Comparison of ENCODE assay signal across 8 cellular contexts in the genomic region with DNA sequence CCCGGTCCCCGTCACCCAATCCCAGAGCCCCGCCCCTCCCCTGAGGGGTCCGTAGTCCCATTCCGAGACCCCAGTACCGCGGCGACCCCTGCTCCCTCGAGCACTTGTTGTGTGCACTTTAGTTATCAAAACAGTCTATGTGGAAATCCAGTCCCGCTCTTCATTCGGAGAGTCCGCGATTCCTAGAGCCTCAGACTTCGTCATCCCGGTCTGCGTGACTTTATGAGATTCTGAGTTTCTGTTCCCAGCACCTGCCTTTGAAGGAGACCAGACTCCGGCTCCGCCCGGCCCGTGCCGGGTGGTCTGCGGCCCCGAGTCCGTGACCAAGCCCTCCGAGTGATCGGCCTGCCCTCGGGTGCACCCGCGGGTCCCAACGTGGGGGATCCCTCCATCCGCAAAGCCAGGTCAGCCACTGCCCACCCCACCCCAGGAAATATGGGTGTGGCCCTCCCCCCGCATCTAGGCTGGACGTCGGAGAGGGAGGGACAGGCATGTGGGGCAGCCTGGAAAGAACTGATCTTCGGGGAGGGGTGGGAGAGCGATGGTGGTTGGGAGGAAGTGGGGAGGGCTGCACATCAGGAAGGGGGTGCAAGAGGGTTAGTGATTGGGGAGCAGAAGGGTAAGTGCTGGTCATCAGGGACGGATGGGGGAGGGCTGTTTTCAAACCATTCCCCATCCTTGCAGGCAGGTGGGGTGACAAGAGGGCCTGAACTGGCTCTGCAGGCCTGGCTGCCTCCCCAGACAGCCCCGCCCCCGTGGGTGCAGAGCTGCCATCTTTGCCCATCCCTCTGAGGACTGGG. TPM values are rescaled to one million over a fixed set of nuclear protein-coding genes. Genes with fewer than 3 reads are reported as not detected.
DNase-seq lines count a peak whose midpoint lies in the region; ATAC-seq and TF ChIP-seq lines count a peak whose summit lies in the region.

No MANE protein-coding gene starts in this region.

- H3K4me2 ChIP-seq in BLaER1: peak overlapping the region; percentile 99

- no peak for TF ChIP-seq EP300 in ovary (IDR thresholded peaks at IDR 0.05)

- ATAC-seq in GM19351 (IDR thresholded peaks at IDR 0.05; ENCODE audit: unreplicated experiment): peak; percentile 12

- DNase-seq in HL-60 (ENCODE audit: low read depth in 1 of 2, low spot score in 1 of 2): peak; percentile 36 to 66
- no peak for DNase-seq in SK-N-MC (ENCODE audit: low read depth, low spot score)
- DNase-seq in adrenal gland: peak in 6 of 7 donors; percentile 45 to 68 (median 52)
- peak; percentile 78 for DNase-seq in cardiac septum (ENCODE audit: low spot score)
- DNase-seq in ovary: peak; percentile 51 to 72 (median 69)
- DNase-seq in GOT3 (lab: John Stamatoyannopoulos, UW): no peak

- peaks cover 42% of the 10 kb centered on the region for H4K20me1 ChIP-seq in BLaER1

- TF ChIP-seq POLR2A in adrenal gland (IDR thresholded peaks at IDR 0.05) (no peak), ovary (IDR thresholded peaks at IDR 0.05) (no peak)

- WGBS in adrenal gland, 4 donors: 0 to 5% (median 3%) methylated on average over 13 to 39 of the region's 39 CpGs
- 1 to 3% (median 2%) methylated on average over 39 of the region's 39 CpGs for WGBS in ovary, 3 donors

- intact Hi-C loops in adrenal gland (cut with DNase I) (no loop called here), cardiac septum (cut with DNase I) (loop anchor here (1.0 to 10.0 kb wide), 3 partner anchors 28 to 507 kb away; a partner anchor contains a TSS), ovary (cut with DNase I) (loop anchor here in 1 of 4 donors (5.0 kb wide), 1 partner anchor 135 kb away; no protein-coding TSS in a partner anchor)

- no peaks in the 10 kb centered on the region for H3K27me3 ChIP-seq in BLaER1
- no peaks in the 10 kb centered on the region for H3K27me3 ChIP-seq in HL-60 (ENCODE audit: insufficient read depth, poor library complexity, severe bottlenecking)
- no peaks in the 10 kb centered on the region for H3K27me3 ChIP-seq in adrenal gland
- no peaks in the 10 kb centered on the region for H3K27me3 ChIP-seq in ovary

- H3K9ac ChIP-seq in BLaER1: peak overlapping the region; percentile 99
- H3K9ac ChIP-seq in SK-N-MC (ENCODE audit: insufficient read length): peak overlapping the region; percentile 87

- peaks cover 37% of the 10 kb centered on the region for H3K4me1 ChIP-seq in BLaER1
- H3K4me1 ChIP-seq in adrenal gland (replicated peaks in 1 of 2): peaks cover 16 to 38% of the 10 kb centered on the region in 2 donors
- peaks cover 12% of the 10 kb centered on the region for H3K4me1 ChIP-seq in ovary (ENCODE audit: insufficient read depth)

- peaks cover 45% of the 10 kb centered on the region for H3K36me3 ChIP-seq in BLaER1
- H3K36me3 ChIP-seq in SK-N-MC (ENCODE audit: insufficient read depth, low read length): peaks cover 41% of the 10 kb centered on the region
- peaks cover 0 to 46% of the 10 kb centered on the region in 2 donors for H3K36me3 ChIP-seq in adrenal gland (replicated peaks in 1 of 2)
- H3K36me3 ChIP-seq in ovary: no peaks in the 10 kb centered on the region

- H3K9me3 ChIP-seq in BLaER1 (no peaks in the 10 kb centered on the region), SK-N-MC (ENCODE audit: low read depth, low read length) (no peaks in the 10 kb centered on the region), adrenal gland (replicated peaks in 1 of 3) (no peaks in the 10 kb centered on the region), ovary (no peaks in the 10 kb centered on the region)

- H3K4me3 ChIP-seq in BLaER1: peak overlapping the region; percentile 98
- H3K4me3 ChIP-seq in HL-60 (replicated peaks; ENCODE audit: insufficient read depth, low read length): peak overlapping the region; percentile 83
- peak overlapping the region; percentile 98 for H3K4me3 ChIP-seq in SK-N-MC
- peak overlapping the region; percentile 31 to 76 (median 58) for H3K4me3 ChIP-seq in adrenal gland
- H3K4me3 ChIP-seq in ovary: peak overlapping the region; percentile 85

- H3K27ac ChIP-seq in BLaER1: peak overlapping the region; percentile 99
- peak overlapping the region; percentile 94 for H3K27ac ChIP-seq in HL-60 (replicated peaks)
- H3K27ac ChIP-seq in SK-N-MC: peak overlapping the region; percentile 54; the same call in 1 of the 2 replicates
- H3K27ac ChIP-seq in adrenal gland: peak overlapping the region; percentile 87 to 93 (median 93)
- H3K27ac ChIP-seq in ovary: peak overlapping the region; percentile 79 to 85

- no peak for TF ChIP-seq CTCF in HL-60 (IDR thresholded peaks at IDR 0.05; ENCODE audit: insufficient read depth, low read length)
- no peak for TF ChIP-seq CTCF in adrenal gland (IDR thresholded peaks at IDR 0.05)
- no peak for TF ChIP-seq CTCF in ovary (IDR thresholded peaks at IDR 0.05)

RNA-seq across cellular contexts. Expression of a gene that starts 0.6 kb away (rescaled TPM):
- total RNA-seq in adrenal gland (10 to 100 TPM; 18.3 to 31.0 (median 29.3) TPM), cardiac septum (24.4 TPM), ovary (10 to 100 TPM; 14.2 to 28.5 (median 20.9) TPM)
- polyA plus RNA-seq in adrenal gland (10 to 100 TPM in 2 of 3 donors, 1 to 10 TPM in 1; 6.8 to 74.8 (median 36.8) TPM), ovary (10 to 100 TPM in 1 of 2 donors, 1 to 10 TPM in 1; 9.0 to 11.9 TPM)

RNA-seq across cellular contexts. Expression of a gene that starts 0.7 kb away (rescaled TPM):
- total RNA-seq in adrenal gland: 1,000 to 10,000 TPM in 6 of 8 donors, 100 to 1,000 TPM in 2; 879 to 2,396 (median 1,368) TPM
- polyA plus RNA-seq in adrenal gland: 1,000 to 10,000 TPM; 1,610 to 4,212 (median 2,925) TPM
- 407 TPM for total RNA-seq in cardiac septum
- total RNA-seq in ovary: 1,000 to 10,000 TPM; 1,883 to 4,136 (median 2,145) TPM
- polyA plus RNA-seq in ovary: 1,000 to 10,000 TPM; 3,825 to 5,812 TPM

RNA-seq across cellular contexts. Expression of a gene that starts 27.7 kb away (rescaled TPM):
- 10 to 100 TPM in 7 of 8 donors, 1 to 10 TPM in 1; 9.6 to 16.5 (median 12.0) TPM for total RNA-seq in adrenal gland
- polyA plus RNA-seq in adrenal gland: 1 to 10 TPM; 5.5 to 7.5 (median 6.8) TPM
- total RNA-seq in cardiac septum: 5.5 TPM
- total RNA-seq in ovary: 10 to 100 TPM in 5 of 7 donors, 1 to 10 TPM in 2; 6.8 to 12.3 (median 11.0) TPM
- 1 to 10 TPM; 3.9 to 8.1 TPM for polyA plus RNA-seq in ovary

RNA-seq across cellular contexts. Expression of a gene that starts 54.9 kb away (rescaled TPM):
- 100 to 1,000 TPM in 1 of 8 donors, 10 to 100 TPM in 7; 35.2 to 121 (median 68.6) TPM for total RNA-seq in adrenal gland
- polyA plus RNA-seq in adrenal gland: 10 to 100 TPM; 17.1 to 66.6 (median 54.1) TPM
- 14.5 TPM for total RNA-seq in cardiac septum
- 10 to 100 TPM in 6 of 7 donors, 1 to 10 TPM in 1; 9.4 to 21.2 (median 17.9) TPM for total RNA-seq in ovary
- polyA plus RNA-seq in ovary: 10 to 100 TPM in 1 of 2 donors, 1 to 10 TPM in 1; 6.2 to 17.2 TPM

Comparison
In these comparisons a context has a peak if more than half of its experiments do, and no peak if none do; other contexts are left out.
1. DNase-seq: peak in HL-60 (2 of 2), adrenal gland (6 of 7), cardiac septum (single experiment) and ovary (5 of 5); none in SK-N-MC (single experiment) and GOT3 (single experiment).
2. Peak in every context shown above with its lines, with median percentiles within 50 percentile points of each other: H3K27ac ChIP-seq and H3K4me3 ChIP-seq.